8 cellular contexts compared by ENCODE assay signal in the genomic region with DNA sequence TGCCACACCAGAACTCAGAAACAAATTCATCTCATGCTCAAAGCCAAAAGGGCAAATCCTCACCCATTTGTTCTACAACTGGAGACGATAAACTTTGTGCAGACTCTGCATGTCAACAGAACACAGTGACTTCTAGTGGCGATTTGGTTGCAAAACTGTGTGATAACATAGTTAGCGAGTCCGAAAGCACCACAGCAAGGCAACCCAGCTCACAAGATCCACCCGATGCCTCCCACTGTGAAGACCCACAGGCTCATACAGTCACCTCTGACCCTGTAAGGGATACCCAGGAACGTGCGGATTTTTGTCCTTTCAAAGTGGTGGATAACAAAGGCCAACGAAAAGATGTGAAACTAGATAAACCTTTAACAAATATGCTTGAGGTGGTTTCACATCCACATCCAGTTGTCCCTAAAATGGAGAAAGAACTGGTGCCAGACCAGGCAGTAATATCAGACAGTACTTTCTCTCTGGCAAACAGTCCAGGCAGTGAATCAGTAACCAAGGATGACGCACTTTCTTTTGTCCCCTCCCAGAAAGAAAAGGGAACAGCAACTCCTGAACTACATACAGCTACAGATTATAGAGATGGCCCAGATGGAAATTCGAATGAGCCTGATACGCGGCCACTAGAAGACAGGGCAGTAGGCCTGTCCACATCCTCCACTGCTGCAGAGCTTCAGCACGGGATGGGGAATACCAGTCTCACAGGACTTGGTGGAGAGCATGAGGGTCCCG.
DNase-seq lines count a peak whose midpoint lies in the region; ATAC-seq and TF ChIP-seq lines count a peak whose summit lies in the region.

No MANE protein-coding gene starts in this region.

- CTCF ChIA-PET in MCF 10A (lab: Yijun Ruan, JAX): interaction anchor here (0.6 to 0.9 kb wide), 2 partner anchors 20 to 26 kb away, joined by 3 to 5 read pairs; no protein-coding TSS in a partner anchor
- CTCF ChIA-PET in mammary epithelial cell (lab: Charles Lee; ENCODE audit: low non-redundant PET): interaction anchor here (0.7 kb wide), 1 partner anchor 962 kb away, joined by 4 read pairs; no protein-coding TSS in a partner anchor

- H3K27ac ChIP-seq in mammary epithelial cell (ENCODE audit: insufficient read depth, low read depth, low read length) (no peak overlapping the region), breast epithelium (peak overlapping the region; percentile 80 to 84), uterus (peak overlapping the region; percentile 91 to 93)

- H4K20me1 ChIP-seq in mammary epithelial cell (ENCODE audit: insufficient read depth, low read length): no peaks in the 10 kb centered on the region

- peak overlapping the region; percentile 26 for H3K4me3 Mint-ChIP-seq in MCF 10A (ENCODE audit: unreplicated experiment)

- H3K27ac Mint-ChIP-seq in MCF 10A (ENCODE audit: low read depth, unreplicated experiment): peak overlapping the region; percentile 69

- ATAC-seq in mucosa of descending colon: peak; percentile 73
- no peak for ATAC-seq in esophagus mucosa

- DNase-seq in MCF 10A (ENCODE audit: unreplicated experiment) (no peak), mammary epithelial cell (no peak), breast epithelium (ENCODE audit: low spot score in 2 of 2) (no peak), mucosa of descending colon (peak in 2 of 3 donors; percentile 46 to 82), uterus (peak; percentile 32 to 59), NCI-H2196 (lab: John Stamatoyannopoulos, UW; ENCODE audit: unreplicated experiment) (no peak)
- no peak for DNase-seq in stimulated activated CD4-positive, alpha-beta T cell treated with anti-CD3 and anti-CD28 coated beads, Interleukin-15, amount 100 ng/mL, for 24 hours

- dilution Hi-C loops in mammary epithelial cell (cut with HindIII; ENCODE audit: low sequenced_read_pairs): no loop called here

- in situ Hi-C loops in mammary epithelial cell (cut with MboI; ENCODE audit: low sequenced_read_pairs in 2 of 2): no loop called here

- H2AFZ ChIP-seq in mammary epithelial cell (ENCODE audit: low read depth, low read length): no peak overlapping the region

- H3K9me3 ChIP-seq in mammary epithelial cell (replicated peaks; ENCODE audit: insufficient read depth, low read length): no peaks in the 10 kb centered on the region
- H3K9me3 ChIP-seq in breast epithelium: no peaks in the 10 kb centered on the region
- H3K9me3 ChIP-seq in mucosa of descending colon: no peaks in the 10 kb centered on the region
- H3K9me3 ChIP-seq in uterus: no peaks in the 10 kb centered on the region

- intact Hi-C loops in MCF 10A (cut with micrococcal nuclease): no loop called here
- intact Hi-C loops in mammary epithelial cell (cut with micrococcal nuclease): no loop called here
- intact Hi-C loops in breast epithelium (cut with DNase I; ENCODE audit: low total_unique reads): no loop called here
- intact Hi-C loops in mucosa of descending colon (cut with DNase I, micrococcal nuclease): no loop called here
- intact Hi-C loops in uterus (cut with DNase I; ENCODE audit: low total_unique reads): no loop called here

- H3K4me1 Mint-ChIP-seq in MCF 10A (ENCODE audit: insufficient read depth, unreplicated experiment): peaks cover 48% of the 10 kb centered on the region

- peaks cover 80% of the 10 kb centered on the region for H3K36me3 Mint-ChIP-seq in MCF 10A (ENCODE audit: insufficient read depth, unreplicated experiment)

- no peak for TF ChIP-seq CTCF in MCF 10A (IDR thresholded peaks at IDR 0.05; ENCODE audit: unreplicated experiment)
- no peak for TF ChIP-seq CTCF in mammary epithelial cell (conservative IDR thresholded peaks at IDR 0.05 in 1 of 2, IDR thresholded peaks at IDR 0.05 in 1 of 2; ENCODE audit: extremely low read depth in 1 of 2, insufficient read depth in 1 of 2, low read depth in 1 of 2, low read length in 2 of 2)
- no peak for TF ChIP-seq CTCF in breast epithelium (IDR thresholded peaks at IDR 0.05)
- TF ChIP-seq CTCF in mucosa of descending colon (IDR thresholded peaks at IDR 0.05): no peak
- TF ChIP-seq CTCF in uterus (IDR thresholded peaks at IDR 0.05): no peak

- H3K4me2 ChIP-seq in mammary epithelial cell (ENCODE audit: insufficient read depth, low read depth, low read length): no peak overlapping the region

- no peaks in the 10 kb centered on the region for H3K27me3 Mint-ChIP-seq in MCF 10A (ENCODE audit: insufficient read depth, unreplicated experiment)

- H3K27me3 ChIP-seq in mammary epithelial cell (ENCODE audit: insufficient read depth, low read length) (no peaks in the 10 kb centered on the region), breast epithelium (no peaks in the 10 kb centered on the region), uterus (no peaks in the 10 kb centered on the region)

- TSS peak; percentile 21 for BruUV-seq in MCF 10A (replicated peaks; lab: Mats Ljungman, UMichigan)
- no TSS peak for BruUV-seq in mammary epithelial cell (replicated peaks; lab: Mats Ljungman, UMichigan)

- WGBS in mammary epithelial cell (ENCODE audit: low coverage, missing lambda C conversion rate): 77% methylated on average over 14 of the region's 14 CpGs

- H3K4me1 ChIP-seq in mammary epithelial cell (ENCODE audit: insufficient read depth, low read length) (peaks cover 4% of the 10 kb centered on the region), breast epithelium (peaks cover 0 to 14% of the 10 kb centered on the region in 2 donors), mucosa of descending colon (ENCODE audit: low read depth) (peaks cover 34% of the 10 kb centered on the region), uterus (peaks cover 13 to 18% of the 10 kb centered on the region in 2 donors)

- POLR2A ChIA-PET in MCF 10A (lab: Yijun Ruan, JAX): interaction anchor here (0.6 to 1.2 kb wide), 3 partner anchors 11 to 75 kb away, joined by 3 read pairs; no protein-coding TSS in a partner anchor

- peaks cover 25% of the 10 kb centered on the region for H3K36me3 ChIP-seq in mammary epithelial cell (ENCODE audit: insufficient read depth, low read length)
- no peaks in the 10 kb centered on the region for H3K36me3 ChIP-seq in breast epithelium
- H3K36me3 ChIP-seq in mucosa of descending colon (ENCODE audit: low read depth): no peaks in the 10 kb centered on the region
- no peaks in the 10 kb centered on the region for H3K36me3 ChIP-seq in uterus

- no peaks in the 10 kb centered on the region for H3K9me3 Mint-ChIP-seq in MCF 10A (ENCODE audit: unreplicated experiment)

- H3K4me3 ChIP-seq in mammary epithelial cell (replicated peaks in 1 of 3; ENCODE audit: insufficient read depth in 1 of 3, low read depth in 2 of 3, low read length in 3 of 3) (no peak overlapping the region), breast epithelium (peak overlapping the region in 1 of 3 donors; percentile 40), mucosa of descending colon (no peak overlapping the region), uterus (no peak overlapping the region)

- no peak overlapping the region for H3K9ac ChIP-seq in mammary epithelial cell (ENCODE audit: insufficient read depth, low read length)

- TF ChIP-seq POLR2A in breast epithelium (IDR thresholded peaks at IDR 0.05) (no peak), uterus (IDR thresholded peaks at IDR 0.05) (no peak)

- H3K79me2 ChIP-seq in mammary epithelial cell (ENCODE audit: insufficient read depth, low read length): peaks cover 47% of the 10 kb centered on the region

Comparison
In these comparisons a context has a peak if more than half of its experiments do, and no peak if none do; other contexts are left out.
1. DNase-seq: peak in mucosa of descending colon (2 of 3) and uterus (2 of 2); none in MCF 10A (single experiment), mammary epithelial cell (single experiment), breast epithelium (0 of 2), stimulated activated CD4-positive, alpha-beta T cell treated with anti-CD3 and anti-CD28 coated beads, Interleukin-15, amount 100 ng/mL, for 24 hours (single experiment) and NCI-H2196 (single experiment).